In genomic region chr7:148979827-148980226, GRCh38 we compare ENCODE assay signal across 27 cellular contexts. TPM values are rescaled to one million over a fixed set of nuclear protein-coding genes. Genes with fewer than 3 reads are reported as not detected.
A peak's percentile ranks its signal among the peaks of the same experiment; 100 is the strongest.
DNase-seq lines count a peak whose midpoint lies in the region; ATAC-seq lines count a peak whose summit lies in the region.
"Had no signal": no experiment of that assay in that cellular context is flagged by ENCODE, and none has a peak within 500 bp of the region (broad histone marks: within the 10 kb centered on the region; RNA-seq: fewer than 3 reads in every experiment).

No MANE protein-coding gene starts in this region.

- H3K27me3 Mint-ChIP-seq in activated T-cell treated with anti-CD3 and anti-CD28 coated beads, Interleukin-2, amount 50 U/mL, for 24 hours = no peaks in the 10 kb centered on the region
- H3K27me3 Mint-ChIP-seq in IgD-negative memory B cell = no peaks in the 10 kb centered on the region
- H3K27me3 Mint-ChIP-seq in naive thymus-derived CD8-positive, alpha-beta T cell = peaks cover 0 to 5% (median 0%) of the 10 kb centered on the region in 5 donors
- H3K27me3 Mint-ChIP-seq: B cell had no signal

- peaks cover 36% of the 10 kb centered on the region for H3K4me1 Mint-ChIP-seq in activated T-cell treated with anti-CD3 and anti-CD28 coated beads, Interleukin-2, amount 50 U/mL, for 24 hours (ENCODE audit: low read depth)
- peaks cover 22 to 29% (median 27%) of the 10 kb centered on the region in 3 donors for H3K4me1 Mint-ChIP-seq in IgD-negative memory B cell
- H3K4me1 Mint-ChIP-seq in naive thymus-derived CD8-positive, alpha-beta T cell = peaks cover 25 to 46% (median 41%) of the 10 kb centered on the region in 4 donors

- POLR2A ChIA-PET in naive thymus-derived CD8-positive, alpha-beta T cell (lab: Charles Lee) = interaction anchor here (0.7 to 1.4 kb wide), 2 partner anchors 17 to 25 kb away, joined by 3 to 5 read pairs; no protein-coding TSS in a partner anchor

- peak; percentile 7 to 61 for ATAC-seq in activated naive CD4-positive, alpha-beta T cell treated with anti-CD3 and anti-CD28 coated beads, Interleukin-2, amount 50 U/mL, for 72 hours
- ATAC-seq in naive thymus-derived CD8-positive, alpha-beta T cell = peak; percentile 56 to 71
- ATAC-seq in GM21367 (IDR thresholded peaks at IDR 0.05; ENCODE audit: unreplicated experiment) (no peak), HG03280 (IDR thresholded peaks at IDR 0.05; ENCODE audit: unreplicated experiment) (no peak)
- ATAC-seq: A549, left lung, right lobe of liver had no signal

- peak overlapping the region; percentile 37 for H3K4me3 Mint-ChIP-seq in activated T-cell treated with anti-CD3 and anti-CD28 coated beads, Interleukin-2, amount 50 U/mL, for 24 hours
- peak overlapping the region in 3 of 4 donors; percentile 10 to 55 (median 50) for H3K4me3 Mint-ChIP-seq in IgD-negative memory B cell
- peak overlapping the region; percentile 37 to 80 (median 56) for H3K4me3 Mint-ChIP-seq in naive thymus-derived CD8-positive, alpha-beta T cell
- H3K4me3 Mint-ChIP-seq: B cell had no signal

- no peak for DNase-seq in activated T-cell treated with anti-CD3 and anti-CD28 coated beads, Interleukin-2, amount 50 U/mL, for 24 hours
- DNase-seq in activated T-cell treated with anti-CD3 and anti-CD28 coated beads for 4 hours (no peak), NCI-H2196 (lab: John Stamatoyannopoulos, UW; ENCODE audit: unreplicated experiment) (no peak)
- DNase-seq in activated naive CD4-positive, alpha-beta T cell treated with anti-CD3 and anti-CD28 coated beads, Interleukin-2, amount 50 U/mL, for 72 hours (ENCODE audit: low spot score in 2 of 2) = no peak
- peak in 6 of 10 donors; percentile 37 to 76 (median 50) for DNase-seq in naive thymus-derived CD8-positive, alpha-beta T cell
- DNase-seq: activated CD8-positive, alpha-beta memory T cell treated with anti-CD3 and anti-CD28 coated beads for 24 hours; amniotic stem cell; Caco-2; colonic mucosa; DMS79; GOT3; hippocampal formation; KG1; left lung; midbrain; NCI-H1417 treated with DMSO at 0.1 percent for 48 hours; NCI-H446 treated with DMSO at 0.1 percent for 48 hours; PC-9; right lobe of liver; SHP77; substantia nigra; T1000 had no signal

- peaks cover 3% of the 10 kb centered on the region for H3K36me3 Mint-ChIP-seq in activated T-cell treated with anti-CD3 and anti-CD28 coated beads, Interleukin-2, amount 50 U/mL, for 24 hours (ENCODE audit: low read depth)
- no peaks in the 10 kb centered on the region for H3K36me3 Mint-ChIP-seq in IgD-negative memory B cell
- H3K36me3 Mint-ChIP-seq in activated naive CD4-positive, alpha-beta T cell treated with anti-CD3 and anti-CD28 coated beads, Interleukin-2, amount 50 U/mL, for 72 hours = peaks cover 0 to 9% of the 10 kb centered on the region in 2 donors
- peaks cover 0 to 3% (median 0%) of the 10 kb centered on the region in 3 donors for H3K36me3 Mint-ChIP-seq in naive thymus-derived CD8-positive, alpha-beta T cell

- H3K9me3 Mint-ChIP-seq in activated T-cell treated with anti-CD3 and anti-CD28 coated beads, Interleukin-2, amount 50 U/mL, for 24 hours = peaks cover 3% of the 10 kb centered on the region
- H3K9me3 Mint-ChIP-seq in IgD-negative memory B cell = peaks cover 2 to 7% (median 6%) of the 10 kb centered on the region in 3 donors
- H3K9me3 Mint-ChIP-seq in activated naive CD4-positive, alpha-beta T cell treated with anti-CD3 and anti-CD28 coated beads, Interleukin-2, amount 50 U/mL, for 72 hours = peaks cover 0 to 8% of the 10 kb centered on the region in 2 donors
- peaks cover 0 to 11% (median 0%) of the 10 kb centered on the region in 9 donors for H3K9me3 Mint-ChIP-seq in naive thymus-derived CD8-positive, alpha-beta T cell

- peak overlapping the region; percentile 84 for H3K27ac Mint-ChIP-seq in activated T-cell treated with anti-CD3 and anti-CD28 coated beads, Interleukin-2, amount 50 U/mL, for 24 hours
- H3K27ac Mint-ChIP-seq in IgD-negative memory B cell = peak overlapping the region in 2 of 3 donors; percentile 84 to 89
- peak overlapping the region in 1 of 2 donors; percentile 67 for H3K27ac Mint-ChIP-seq in activated naive CD4-positive, alpha-beta T cell treated with anti-CD3 and anti-CD28 coated beads, Interleukin-2, amount 50 U/mL, for 72 hours
- H3K27ac Mint-ChIP-seq in naive thymus-derived CD8-positive, alpha-beta T cell = peak overlapping the region; percentile 49 to 95 (median 82)
- H3K27ac Mint-ChIP-seq: B cell had no signal

RNA-seq across cellular contexts. Expression of gene PDIA4, which starts 48.5 kb away (rescaled TPM):
- polyA plus RNA-seq in IgD-negative memory B cell = 94.4 TPM
- total RNA-seq in activated naive CD4-positive, alpha-beta T cell treated with anti-CD3 and anti-CD28 coated beads, Interleukin-2, amount 50 U/mL, for 72 hours = 10 to 100 TPM; 56.7 to 78.0 TPM
- 10 to 100 TPM; 43.2 to 44.8 TPM for total RNA-seq in naive thymus-derived CD8-positive, alpha-beta T cell
- 10 to 100 TPM; 80.3 to 94.0 (median 89.5) TPM for polyA plus RNA-seq in naive thymus-derived CD8-positive, alpha-beta T cell

Comparison
In these comparisons a context has a peak if more than half of its experiments do, and no peak if none do; other contexts are left out.
1. DNase-seq: peak in naive thymus-derived CD8-positive, alpha-beta T cell (6 of 10); none in activated T-cell treated with anti-CD3 and anti-CD28 coated beads, Interleukin-2, amount 50 U/mL, for 24 hours (single experiment), activated T-cell treated with anti-CD3 and anti-CD28 coated beads for 4 hours (single experiment), activated naive CD4-positive, alpha-beta T cell treated with anti-CD3 and anti-CD28 coated beads, Interleukin-2, amount 50 U/mL, for 72 hours (0 of 2) and NCI-H2196 (single experiment).
2. ATAC-seq: peak in activated naive CD4-positive, alpha-beta T cell treated with anti-CD3 and anti-CD28 coated beads, Interleukin-2, amount 50 U/mL, for 72 hours (2 of 2) and naive thymus-derived CD8-positive, alpha-beta T cell (2 of 2); none in GM21367 (single experiment) and HG03280 (single experiment).
3. Peak in every context shown above with its lines, with median percentiles within 50 percentile points of each other: H3K4me3 Mint-ChIP-seq.